Comparison of ENCODE assay signal across 9 cellular contexts in genomic region chr17:3659541-3660111, GRCh38. TPM values are rescaled to one million over a fixed set of nuclear protein-coding genes. Genes with fewer than 3 reads are reported as not detected.
DNase-seq lines count a peak whose midpoint lies in the region; ATAC-seq lines count a peak whose summit lies in the region.
"Had no signal": no experiment of that assay in that cellular context is flagged by ENCODE, and none has a peak within 500 bp of the region (broad histone marks: within the 10 kb centered on the region; RNA-seq: fewer than 3 reads in every experiment).

No MANE protein-coding gene starts in this region.

- no peak for ATAC-seq in HG03378 (IDR thresholded peaks at IDR 0.05; ENCODE audit: unreplicated experiment)

- DNase-seq in HS-5 (ENCODE audit: low read depth) (peak; percentile 44), kidney glomerular epithelial cell (lab: John Stamatoyannopoulos, UW) (peak; percentile 9), DMS153 treated with DMSO at 0.1 percent for 48 hours (lab: John Stamatoyannopoulos, UW; ENCODE audit: unreplicated experiment) (no peak), NCI-H2081 (lab: John Stamatoyannopoulos, UW) (no peak), NAMALWA (ENCODE audit: low spot score) (no peak)
- DNase-seq: activated CD8-positive, alpha-beta memory T cell treated with anti-CD3 and anti-CD28 coated beads, Interleukin-2, amount 50 U/mL, for 4 hours had no signal

- H3K27ac ChIP-seq in cingulate gyrus (ENCODE audit: low read depth, low read length) (peak overlapping the region; percentile 88), temporal lobe (ENCODE audit: low read depth, low read length) (peak overlapping the region; percentile 93)

RNA-seq across cellular contexts. Expression of gene TAX1BP3, which starts 8.8 kb away (rescaled TPM):
- 18.2 TPM for total RNA-seq in temporal lobe

RNA-seq across cellular contexts. Expression of gene EMC6, which starts 9.0 kb away (rescaled TPM):
- total RNA-seq in temporal lobe, result 8.4 TPM

RNA-seq across cellular contexts. Expression of gene CTNS, which starts 23.1 kb away (rescaled TPM):
- 12.8 TPM for total RNA-seq in temporal lobe

RNA-seq across cellular contexts. Expression of gene SHPK, which starts 23.6 kb away (rescaled TPM):
- 6.6 TPM for total RNA-seq in temporal lobe

RNA-seq across cellular contexts. Expression of gene P2RX5, which starts 36.3 kb away (rescaled TPM):
- 7.9 TPM for total RNA-seq in temporal lobe

Comparison
In these comparisons a context has a peak if more than half of its experiments do, and no peak if none do; other contexts are left out.
1. DNase-seq: peak in HS-5 (single experiment) and kidney glomerular epithelial cell (single experiment); none in DMS153 treated with DMSO at 0.1 percent for 48 hours (single experiment), NCI-H2081 (0 of 2) and NAMALWA (single experiment).